ENCODE assay signal across 10 cellular contexts in the genomic region with DNA sequence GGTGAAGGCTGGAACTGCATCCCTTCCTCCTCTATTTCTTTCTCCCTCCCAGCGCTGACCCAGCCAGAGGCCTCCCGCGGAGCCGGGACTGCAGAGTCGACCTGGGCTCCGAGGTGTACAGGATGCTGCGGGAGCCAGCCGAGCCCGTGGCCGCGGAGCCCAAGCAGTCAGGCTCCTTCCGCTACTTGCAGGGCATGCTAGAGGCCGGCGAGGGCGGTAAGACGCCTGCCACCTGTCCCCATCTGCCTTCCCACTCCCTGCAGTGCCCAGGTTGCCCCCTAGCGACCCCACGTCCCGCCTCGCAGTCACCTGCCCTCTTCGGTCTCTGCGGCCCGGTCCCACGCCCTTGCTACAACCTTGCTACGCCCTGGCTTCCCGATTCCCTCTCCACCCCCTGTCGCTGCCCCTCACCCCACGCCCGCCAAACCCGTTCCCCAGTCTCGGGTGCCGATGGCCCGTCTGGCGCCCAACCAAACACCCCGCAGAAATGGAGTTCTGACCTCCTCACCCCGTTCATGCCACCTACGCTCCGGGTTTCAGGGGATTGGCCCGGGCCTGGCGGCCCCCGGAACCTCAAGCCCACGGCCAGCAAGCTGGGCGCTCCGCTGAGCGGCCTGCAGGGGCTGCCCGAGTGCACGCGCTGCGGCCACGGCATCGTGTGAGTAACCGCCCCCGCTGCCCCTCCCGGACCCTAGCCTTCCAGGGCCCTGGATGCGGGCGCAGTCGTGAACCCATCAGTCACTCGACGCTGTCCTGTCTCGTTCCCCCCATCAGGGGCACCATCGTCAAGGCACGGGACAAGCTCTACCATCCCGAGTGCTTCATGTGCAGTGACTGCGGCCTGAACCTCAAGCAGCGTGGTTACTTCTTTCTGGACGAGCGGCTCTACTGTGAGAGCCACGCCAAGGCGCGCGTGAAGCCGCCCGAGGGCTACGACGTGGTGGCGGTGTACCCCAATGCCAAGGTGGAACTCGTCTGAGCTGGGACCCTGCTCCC. TPM values are rescaled to one million over a fixed set of nuclear protein-coding genes. Genes with fewer than 3 reads are reported as not detected.
DNase-seq lines count a peak whose midpoint lies in the region; ATAC-seq and TF ChIP-seq lines count a peak whose summit lies in the region.
"Had no signal": no experiment of that assay in that cellular context is flagged by ENCODE, and none has a peak within 500 bp of the region (broad histone marks: within the 10 kb centered on the region; RNA-seq: fewer than 3 reads in every experiment).

No MANE protein-coding gene starts in this region.

- no peak overlapping the region for H3K4me3 Mint-ChIP-seq in WTC11

- H3K27ac Mint-ChIP-seq in WTC11, result no peak overlapping the region

- H3K4me1 ChIP-seq in cardiac muscle cell (ENCODE audit: low read depth) (no peaks in the 10 kb centered on the region), sigmoid colon (peaks cover 0 to 58% (median 53%) of the 10 kb centered on the region in 4 donors)

- H3K36me3 ChIP-seq in cardiac muscle cell (no peaks in the 10 kb centered on the region), sigmoid colon (peaks cover 15 to 68% (median 25%) of the 10 kb centered on the region in 4 donors)
- H3K36me3 ChIP-seq: ovary had no signal

- DNase-seq in WTC11 (ENCODE audit: low spot score) (peak; percentile 45), cardiac muscle cell (ENCODE audit: low read depth in 1 of 2, low spot score in 1 of 2) (no peak), sigmoid colon (no peak), anterior cingulate cortex (lab: John Stamatoyannopoulos, UW) (no peak), GM19238 (ENCODE audit: insufficient read length, low spot score) (no peak), occipital lobe (lab: John Stamatoyannopoulos, UW) (no peak), activated gamma-delta T cell treated with Interleukin-2 at 50 U/mL for 16 hours (no peak)
- DNase-seq: ovary; stimulated activated naive CD4-positive, alpha-beta T cell treated with Interleukin-2 at 50 U/mL for 16 hours had no signal

- H3K9me3 ChIP-seq in cardiac muscle cell (ENCODE audit: low read depth) (no peaks in the 10 kb centered on the region), sigmoid colon (no peaks in the 10 kb centered on the region)
- H3K9me3 ChIP-seq: ovary had no signal

- H3K27ac ChIP-seq in cardiac muscle cell, result no peak overlapping the region
- H3K27ac ChIP-seq in sigmoid colon, result peak overlapping the region; percentile 29 to 99 (median 76)
- H3K27ac ChIP-seq: ovary had no signal

- no peak for TF ChIP-seq POLR2A in sigmoid colon (IDR thresholded peaks at IDR 0.05)

- H3K36me3 Mint-ChIP-seq in WTC11, result no peaks in the 10 kb centered on the region

- 81 to 85% methylated on average over 77 of the region's 77 CpGs for WGBS in sigmoid colon, 2 donors

- CTCF ChIA-PET in WTC11 (lab: Charles Lee), result interaction anchor here (1.0 to 4.6 kb wide), 24 partner anchors 8 to 230 kb away, joined by 3 to 37 read pairs (median 6); partner anchors contain the start of genes P4HA2, PDLIM4 and SLC22A4

- TF ChIP-seq CTCF in GM12873 (IDR thresholded peaks at IDR 0.05; ENCODE audit: insufficient read depth, low read depth, low read length, missing control alignments) (peak; percentile 4), WTC11 (IDR thresholded peaks at IDR 0.05) (no peak), cardiac muscle cell (IDR thresholded peaks at IDR 0.05; ENCODE audit: low read depth, low read length) (peak; percentile 21), sigmoid colon (IDR thresholded peaks at IDR 0.05) (no peak)

- no peaks in the 10 kb centered on the region for H3K27me3 ChIP-seq in cardiac muscle cell
- H3K27me3 ChIP-seq in sigmoid colon, result no peaks in the 10 kb centered on the region
- H3K27me3 ChIP-seq: ovary had no signal

- peaks cover 16% of the 10 kb centered on the region for H3K4me1 Mint-ChIP-seq in WTC11

- no peak overlapping the region for H3K4me3 ChIP-seq in cardiac muscle cell
- no peak overlapping the region for H3K4me3 ChIP-seq in sigmoid colon
- H3K4me3 ChIP-seq: ovary had no signal

- H3K9me3 Mint-ChIP-seq in WTC11, result no peaks in the 10 kb centered on the region

- POLR2A ChIA-PET in WTC11 (lab: Charles Lee), result interaction anchor here (0.9 kb wide), 1 partner anchor 100 kb away, joined by 3 read pairs; no protein-coding TSS in a partner anchor

- no peaks in the 10 kb centered on the region for H3K27me3 Mint-ChIP-seq in WTC11 (ENCODE audit: low read depth)

- intact Hi-C loops in sigmoid colon (cut with DNase I), result loop anchor here (5.0 kb wide), 1 partner anchor 91 kb away; no protein-coding TSS in a partner anchor

- peak; percentile 18 for ATAC-seq in WTC11

- no peak for TF ChIP-seq EP300 in sigmoid colon (IDR thresholded peaks at IDR 0.05)

TF ChIP-seq in WTC11, 78 proteins besides CTCF, POLR2A, EP300 and RAD21:
- TF ChIP-seq ELF4 (CRISPR knock-in tag; IDR thresholded peaks at IDR 0.05; ENCODE audit: low read depth), result no peak
- TF ChIP-seq, protein P1, sequence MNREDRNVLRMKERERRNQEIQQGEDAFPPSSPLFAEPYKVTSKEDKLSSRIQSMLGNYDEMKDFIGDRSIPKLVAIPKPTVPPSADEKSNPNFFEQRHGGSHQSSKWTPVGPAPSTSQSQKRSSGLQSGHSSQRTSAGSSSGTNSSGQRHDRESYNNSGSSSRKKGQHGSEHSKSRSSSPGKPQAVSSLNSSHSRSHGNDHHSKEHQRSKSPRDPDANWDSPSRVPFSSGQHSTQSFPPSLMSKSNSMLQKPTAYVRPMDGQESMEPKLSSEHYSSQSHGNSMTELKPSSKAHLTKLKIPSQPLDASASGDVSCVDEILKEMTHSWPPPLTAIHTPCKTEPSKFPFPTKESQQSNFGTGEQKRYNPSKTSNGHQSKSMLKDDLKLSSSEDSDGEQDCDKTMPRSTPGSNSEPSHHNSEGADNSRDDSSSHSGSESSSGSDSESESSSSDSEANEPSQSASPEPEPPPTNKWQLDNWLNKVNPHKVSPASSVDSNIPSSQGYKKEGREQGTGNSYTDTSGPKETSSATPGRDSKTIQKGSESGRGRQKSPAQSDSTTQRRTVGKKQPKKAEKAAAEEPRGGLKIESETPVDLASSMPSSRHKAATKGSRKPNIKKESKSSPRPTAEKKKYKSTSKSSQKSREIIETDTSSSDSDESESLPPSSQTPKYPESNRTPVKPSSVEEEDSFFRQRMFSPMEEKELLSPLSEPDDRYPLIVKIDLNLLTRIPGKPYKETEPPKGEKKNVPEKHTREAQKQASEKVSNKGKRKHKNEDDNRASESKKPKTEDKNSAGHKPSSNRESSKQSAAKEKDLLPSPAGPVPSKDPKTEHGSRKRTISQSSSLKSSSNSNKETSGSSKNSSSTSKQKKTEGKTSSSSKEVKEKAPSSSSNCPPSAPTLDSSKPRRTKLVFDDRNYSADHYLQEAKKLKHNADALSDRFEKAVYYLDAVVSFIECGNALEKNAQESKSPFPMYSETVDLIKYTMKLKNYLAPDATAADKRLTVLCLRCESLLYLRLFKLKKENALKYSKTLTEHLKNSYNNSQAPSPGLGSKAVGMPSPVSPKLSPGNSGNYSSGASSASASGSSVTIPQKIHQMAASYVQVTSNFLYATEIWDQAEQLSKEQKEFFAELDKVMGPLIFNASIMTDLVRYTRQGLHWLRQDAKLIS (CRISPR knock-in tag; IDR thresholded peaks at IDR 0.05; ENCODE audit: borderline replicate concordance), result no peak
- no peak for TF ChIP-seq EMX1 (CRISPR knock-in tag; IDR thresholded peaks at IDR 0.05)
- TF ChIP-seq ZNF423 (CRISPR knock-in tag; IDR thresholded peaks at IDR 0.05), result no peak
- TF ChIP-seq CBFB (CRISPR knock-in tag; IDR thresholded peaks at IDR 0.05; ENCODE audit: low read depth), result no peak
- TF ChIP-seq ETV6 (CRISPR knock-in tag; IDR thresholded peaks at IDR 0.05), result no peak
- TF ChIP-seq ESRRA (CRISPR knock-in tag; IDR thresholded peaks at IDR 0.05; ENCODE audit: borderline replicate concordance), result 0 out of 2 replicates have a peak, but pooled peaks have one; percentile 52
- no peak for TF ChIP-seq GTF2I (CRISPR knock-in tag; conservative IDR thresholded peaks at IDR 0.05)

RNA-seq across cellular contexts. Expression of gene PDLIM4, which starts 14.1 kb away (rescaled TPM):
- total RNA-seq in WTC11 (2021) (10.6 to 15.2 TPM (median 11.4 TPM) in 3 replicates), cardiac muscle cell (22.0 and 23.1 TPM in 2 replicates), sigmoid colon (100 to 1,000 TPM in 2 of 4 donors, 10 to 100 TPM in 2; 38.2 to 133 (median 90.1) TPM), occipital lobe (3.1 TPM)
- polyA plus RNA-seq in cardiac muscle cell (32.7 and 59.9 TPM in 2 replicates), sigmoid colon (10 to 100 TPM in 2 of 3 donors, 1 to 10 TPM in 1; 2.1 to 16.5 (median 11.4) TPM)

RNA-seq across cellular contexts. Expression of gene SLC22A4, which starts 22.6 kb away (rescaled TPM):
- total RNA-seq in WTC11 (2021) (0.34 to 0.50 TPM (median 0.35 TPM) in 3 replicates), cardiac muscle cell (0.27 and 0.53 TPM in 2 replicates), sigmoid colon (1 to 10 TPM in 2 of 4 donors, under 1 TPM in 2; 0.49 to 3.4 (median 0.95) TPM), occipital lobe (1.6 TPM)
- polyA plus RNA-seq in cardiac muscle cell (0.32 and 1.0 TPM in 2 replicates), sigmoid colon (1 to 10 TPM in 1 of 3 donors, under 1 TPM in 2; 0.58 to 1.2 (median 0.69) TPM)

RNA-seq across cellular contexts. Expression of gene P4HA2, which starts 43.9 kb away (rescaled TPM):
- total RNA-seq in WTC11 (2021) (15.1 to 19.0 TPM (median 17.8 TPM) in 3 replicates), cardiac muscle cell (41.0 and 51.3 TPM in 2 replicates), sigmoid colon (10 to 100 TPM; 23.9 to 35.2 (median 28.9) TPM), occipital lobe (15.3 TPM)
- polyA plus RNA-seq in cardiac muscle cell (51.7 and 65.5 TPM in 2 replicates), sigmoid colon (10 to 100 TPM in 2 of 3 donors, 1 to 10 TPM in 1; 4.2 to 24.8 (median 12.5) TPM)

Comparison
In these comparisons a context has a peak if more than half of its experiments do, and no peak if none do; other contexts are left out.
1. CTCF ChIP-seq: peak in GM12873 (single experiment) and cardiac muscle cell (single experiment); none in WTC11 (single experiment) and sigmoid colon (0 of 4).